19 cellular contexts compared by ENCODE assay signal in the genomic region with DNA sequence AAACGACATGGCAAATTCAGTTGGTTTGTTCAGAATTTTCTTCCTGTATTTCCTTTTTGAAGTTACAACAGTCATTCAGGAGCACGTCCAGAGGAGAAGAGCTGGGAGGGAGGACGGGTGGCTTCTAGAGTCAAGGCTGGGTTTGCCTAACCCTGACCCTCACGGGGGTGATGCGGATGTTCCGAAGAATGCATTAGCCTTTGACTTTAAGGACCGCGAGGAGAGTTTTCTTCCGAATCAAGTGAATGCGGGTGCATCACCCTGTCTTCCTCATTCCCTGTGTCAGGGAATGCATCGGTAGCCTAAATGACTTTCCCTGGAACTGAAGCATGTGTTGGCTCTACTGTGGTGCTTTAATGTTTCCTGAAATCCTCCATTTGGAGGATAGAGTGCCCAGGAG.
DNase-seq lines count a peak whose midpoint lies in the region; ATAC-seq, FAIRE-seq and TF ChIP-seq lines count a peak whose summit lies in the region.
"Had no signal": no experiment of that assay in that cellular context is flagged by ENCODE, and none has a peak within 500 bp of the region (broad histone marks: within the 10 kb centered on the region; RNA-seq: fewer than 3 reads in every experiment).

No MANE protein-coding gene starts in this region.

- 92% methylated on average over 11 of the region's 11 CpGs for WGBS in SK-N-SH (ENCODE audit: low lambda C conversion rate)

- no peaks in the 10 kb centered on the region for H3K9me2 ChIP-seq in SK-N-SH

- no peak overlapping the region for H2AFZ ChIP-seq in SK-N-SH (ENCODE audit: low read depth)
- H2AFZ ChIP-seq: GM23248 had no signal

- peaks cover 0 to 3% of the 10 kb centered on the region in 2 experiments for H3K36me3 ChIP-seq in SK-N-SH (replicated peaks in 1 of 2; ENCODE audit: control insufficient read depth in 1 of 2, insufficient read depth in 2 of 2, low read length in 1 of 2)
- H3K36me3 ChIP-seq: Peyer's patch had no signal

- FAIRE-seq in urothelium cell line (lab: Jason Lieb, UNC) = no peak
- FAIRE-seq: GM19239 had no signal

- no peak for DNase-seq in SK-N-SH
- no peak for DNase-seq in caudate nucleus (lab: John Stamatoyannopoulos, UW)
- DNase-seq in nephron progenitor cell = no peak
- DNase-seq in urothelium cell line (ENCODE audit: low spot score) = no peak
- no peak for DNase-seq in activated CD4-positive, alpha-beta T cell treated with anti-CD3 and anti-CD28 coated beads for 36 hours
- DNase-seq in activated CD8-positive, alpha-beta T cell treated with anti-CD3 and anti-CD28 coated beads, Interleukin-2, amount 10 ng/mL, durations not matched to agents 7 days and 5 days = no peak
- DNase-seq: CD4-positive, CD25-positive, alpha-beta regulatory T cell; COR-L47; DMS153; GDM1; GM23248; MV-4-11; NCI-H1694 treated with DMSO at 0.1 percent for 48 hours; NK-92 treated with Interleukin-12 subunit alpha and Interleukin-12 subunit beta, amount 100 ng/mL, for 24 hours; Peyer's patch had no signal

- H3F3A ChIP-seq in SK-N-SH (replicated peaks; ENCODE audit: insufficient read depth) = peaks cover 32% of the 10 kb centered on the region

- peaks cover 36% of the 10 kb centered on the region for H3K36me3 Mint-ChIP-seq in nephron progenitor cell (ENCODE audit: low read depth)
- no peaks in the 10 kb centered on the region for H3K36me3 Mint-ChIP-seq in activated CD4-positive, alpha-beta T cell treated with anti-CD3 and anti-CD28 coated beads for 36 hours (ENCODE audit: low read depth)
- H3K36me3 Mint-ChIP-seq in activated CD8-positive, alpha-beta T cell treated with anti-CD3 and anti-CD28 coated beads, Interleukin-2, amount 10 ng/mL, durations not matched to agents 7 days and 5 days (ENCODE audit: low read depth) = no peaks in the 10 kb centered on the region
- H3K36me3 Mint-ChIP-seq: CD4-positive, CD25-positive, alpha-beta regulatory T cell had no signal

- no peak for TF ChIP-seq RAD21 in SK-N-SH (IDR thresholded peaks at IDR 0.05; ENCODE audit: low read length)

- H3K27me3 ChIP-seq in SK-N-SH (ENCODE audit: insufficient read depth) = no peaks in the 10 kb centered on the region
- H3K27me3 ChIP-seq: Peyer's patch had no signal

- peaks cover 100% of the 10 kb centered on the region for H3K79me2 ChIP-seq in SK-N-SH (ENCODE audit: insufficient read depth)

- H3K9me3 Mint-ChIP-seq in nephron progenitor cell = peaks cover 14% of the 10 kb centered on the region
- no peaks in the 10 kb centered on the region for H3K9me3 Mint-ChIP-seq in activated CD4-positive, alpha-beta T cell treated with anti-CD3 and anti-CD28 coated beads for 36 hours (ENCODE audit: low read depth)
- H3K9me3 Mint-ChIP-seq in activated CD8-positive, alpha-beta T cell treated with anti-CD3 and anti-CD28 coated beads, Interleukin-2, amount 10 ng/mL, durations not matched to agents 7 days and 5 days (ENCODE audit: insufficient read depth) = no peaks in the 10 kb centered on the region

- no peak overlapping the region for H3K4me3 Mint-ChIP-seq in nephron progenitor cell
- no peak overlapping the region for H3K4me3 Mint-ChIP-seq in activated CD4-positive, alpha-beta T cell treated with anti-CD3 and anti-CD28 coated beads for 36 hours
- H3K4me3 Mint-ChIP-seq in activated CD8-positive, alpha-beta T cell treated with anti-CD3 and anti-CD28 coated beads, Interleukin-2, amount 10 ng/mL, durations not matched to agents 7 days and 5 days = no peak overlapping the region
- H3K4me3 Mint-ChIP-seq: CD4-positive, CD25-positive, alpha-beta regulatory T cell had no signal

- CTCF ChIA-PET in SK-N-SH (lab: Yijun Ruan, JAX) = interaction anchor here (1.5 kb wide), 1 partner anchor 37 kb away, joined by 5 read pairs; no protein-coding TSS in a partner anchor
- CTCF ChIA-PET in activated CD4-positive, alpha-beta T cell treated with anti-CD3 and anti-CD28 coated beads for 36 hours (lab: Charles Lee) = no interaction called here
- CTCF ChIA-PET in activated CD8-positive, alpha-beta T cell treated with anti-CD3 and anti-CD28 coated beads, Interleukin-2, amount 10 ng/mL, durations not matched to agents 7 days and 5 days (lab: Charles Lee) = no interaction called here

- no peaks in the 10 kb centered on the region for H3K27me3 Mint-ChIP-seq in nephron progenitor cell (ENCODE audit: low read depth, poor library complexity)
- H3K27me3 Mint-ChIP-seq in activated CD4-positive, alpha-beta T cell treated with anti-CD3 and anti-CD28 coated beads for 36 hours = no peaks in the 10 kb centered on the region
- no peaks in the 10 kb centered on the region for H3K27me3 Mint-ChIP-seq in activated CD8-positive, alpha-beta T cell treated with anti-CD3 and anti-CD28 coated beads, Interleukin-2, amount 10 ng/mL, durations not matched to agents 7 days and 5 days (ENCODE audit: low read depth)
- H3K27me3 Mint-ChIP-seq: CD4-positive, CD25-positive, alpha-beta regulatory T cell had no signal

- intact Hi-C loops in activated CD4-positive, alpha-beta T cell treated with anti-CD3 and anti-CD28 coated beads for 36 hours (cut with DNase I, micrococcal nuclease) = loop anchor here in 1 of 2 experiments (5.0 kb wide), 1 partner anchor 42 kb away; no protein-coding TSS in a partner anchor

- no peaks in the 10 kb centered on the region for H3K9me3 ChIP-seq in SK-N-SH
- H3K9me3 ChIP-seq: Peyer's patch had no signal

- H4K20me1 ChIP-seq in SK-N-SH (ENCODE audit: insufficient read depth) = peaks cover 86% of the 10 kb centered on the region

- no peak for TF ChIP-seq CTCF in SK-N-SH (IDR thresholded peaks at IDR 0.05)
- no peak for TF ChIP-seq CTCF in nephron progenitor cell (IDR thresholded peaks at IDR 0.05)

- H3K9ac ChIP-seq in SK-N-SH = no peak overlapping the region
- H3K9ac ChIP-seq: GM23248 had no signal

- H3K27ac ChIP-seq in SK-N-SH (ENCODE audit: low read depth in 2 of 2, low read length in 1 of 2) = peak overlapping the region; percentile 14 to 64; a peak in 3 of 4 replicates
- peak overlapping the region; percentile 13 for H3K27ac ChIP-seq in caudate nucleus (ENCODE audit: low read depth, low read length)
- H3K27ac ChIP-seq: 22Rv1, GM23248, Peyer's patch had no signal

- peaks cover 64% of the 10 kb centered on the region for H3K4me1 Mint-ChIP-seq in nephron progenitor cell
- H3K4me1 Mint-ChIP-seq in activated CD4-positive, alpha-beta T cell treated with anti-CD3 and anti-CD28 coated beads for 36 hours = peaks cover 17% of the 10 kb centered on the region
- no peaks in the 10 kb centered on the region for H3K4me1 Mint-ChIP-seq in activated CD8-positive, alpha-beta T cell treated with anti-CD3 and anti-CD28 coated beads, Interleukin-2, amount 10 ng/mL, durations not matched to agents 7 days and 5 days (ENCODE audit: low read depth)

- no peak overlapping the region for H3K4me3 ChIP-seq in SK-N-SH (ENCODE audit: low read depth in 2 of 2, low read length in 1 of 2)
- H3K4me3 ChIP-seq: Peyer's patch had no signal

- peaks cover 23 to 34% of the 10 kb centered on the region in 2 experiments for H3K4me1 ChIP-seq in SK-N-SH (ENCODE audit: control insufficient read depth in 1 of 2, insufficient read depth in 2 of 2, low read depth in 1 of 2, low read length in 1 of 2)

- ATAC-seq in SK-N-SH treated with all-trans-retinoic acid at 6 μM for 48 hours (no peak), HG03159 (IDR thresholded peaks at IDR 0.05; ENCODE audit: unreplicated experiment) (no peak)
- ATAC-seq in activated CD4-positive, alpha-beta T cell treated with anti-CD3 and anti-CD28 coated beads for 36 hours = no peak
- ATAC-seq in activated CD8-positive, alpha-beta T cell treated with anti-CD3 and anti-CD28 coated beads, Interleukin-2, amount 10 ng/mL, durations not matched to agents 7 days and 5 days = no peak

- POLR2A ChIA-PET in SK-N-SH (lab: Yijun Ruan, JAX) = no interaction called here
- POLR2A ChIA-PET in activated CD4-positive, alpha-beta T cell treated with anti-CD3 and anti-CD28 coated beads for 36 hours (lab: Charles Lee) = no interaction called here
- POLR2A ChIA-PET in activated CD8-positive, alpha-beta T cell treated with anti-CD3 and anti-CD28 coated beads, Interleukin-2, amount 10 ng/mL, durations not matched to agents 7 days and 5 days (lab: Charles Lee) = no interaction called here

- TF ChIP-seq EP300 in SK-N-SH (IDR thresholded peaks at IDR 0.05; ENCODE audit: borderline replicate concordance in 1 of 2, low read depth in 1 of 2, low read length in 1 of 2) = no peak

- H3K27ac Mint-ChIP-seq in nephron progenitor cell = peak overlapping the region; percentile 73
- no peak overlapping the region for H3K27ac Mint-ChIP-seq in activated CD4-positive, alpha-beta T cell treated with anti-CD3 and anti-CD28 coated beads for 36 hours
- H3K27ac Mint-ChIP-seq in activated CD8-positive, alpha-beta T cell treated with anti-CD3 and anti-CD28 coated beads, Interleukin-2, amount 10 ng/mL, durations not matched to agents 7 days and 5 days = no peak overlapping the region
- H3K27ac Mint-ChIP-seq: CD4-positive, CD25-positive, alpha-beta regulatory T cell had no signal

- H3K4me2 ChIP-seq in SK-N-SH = peak overlapping the region; percentile 79

TF ChIP-seq in SK-N-SH, 30 proteins besides CTCF, POLR2A, EP300 and RAD21 (continues in another document):
- TF ChIP-seq TCF12 (IDR thresholded peaks at IDR 0.05) (no peak), CHD2 (IDR thresholded peaks at IDR 0.05; ENCODE audit: low read length, partially characterized antibody) (no peak)
- TF ChIP-seq, protein P1, sequence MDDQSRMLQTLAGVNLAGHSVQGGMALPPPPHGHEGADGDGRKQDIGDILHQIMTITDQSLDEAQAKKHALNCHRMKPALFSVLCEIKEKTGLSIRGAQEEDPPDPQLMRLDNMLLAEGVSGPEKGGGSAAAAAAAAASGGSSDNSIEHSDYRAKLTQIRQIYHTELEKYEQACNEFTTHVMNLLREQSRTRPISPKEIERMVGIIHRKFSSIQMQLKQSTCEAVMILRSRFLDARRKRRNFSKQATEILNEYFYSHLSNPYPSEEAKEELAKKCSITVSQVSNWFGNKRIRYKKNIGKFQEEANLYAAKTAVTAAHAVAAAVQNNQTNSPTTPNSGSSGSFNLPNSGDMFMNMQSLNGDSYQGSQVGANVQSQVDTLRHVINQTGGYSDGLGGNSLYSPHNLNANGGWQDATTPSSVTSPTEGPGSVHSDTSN (IDR thresholded peaks at IDR 0.05) = no peak

TF ChIP-seq in SK-N-SH treated with all-trans-retinoic acid at 6 μM for 48 hours, 23 proteins besides CTCF, POLR2A, EP300 and RAD21 (continues in another document):
- TF ChIP-seq BACH2 (CRISPR knock-in tag; IDR thresholded peaks at IDR 0.05; ENCODE audit: borderline replicate concordance) (no peak), GLIS3 (CRISPR knock-in tag; IDR thresholded peaks at IDR 0.05) (no peak), ZFP3 (CRISPR knock-in tag; IDR thresholded peaks at IDR 0.05) (no peak)
